In genomic region chr6:63663882-63664281, GRCh38 we compare ENCODE assay signal across 24 cellular contexts. TPM values are rescaled to one million over a fixed set of nuclear protein-coding genes. Genes with fewer than 3 reads are reported as not detected.
DNase-seq lines count a peak whose midpoint lies in the region; FAIRE-seq and TF ChIP-seq lines count a peak whose summit lies in the region.
"Had no signal": no experiment of that assay in that cellular context is flagged by ENCODE, and none has a peak within 500 bp of the region (broad histone marks: within the 10 kb centered on the region; RNA-seq: fewer than 3 reads in every experiment).

No MANE protein-coding gene starts in this region.

- H3K4me1 ChIP-seq in astrocyte (ENCODE audit: insufficient read depth, low read length) (peaks cover 10% of the 10 kb centered on the region), subcutaneous abdominal adipose tissue (ENCODE audit: control insufficient read depth in 5 of 5, insufficient read depth in 5 of 5, low read length in 5 of 5) (peaks cover 0 to 16% (median 12%) of the 10 kb centered on the region in 5 donors)
- H3K4me1 ChIP-seq: prostate gland had no signal

- H3K4me3 ChIP-seq in astrocyte (ENCODE audit: insufficient read depth, low read depth, low read length) (no peak overlapping the region), subcutaneous abdominal adipose tissue (ENCODE audit: low read depth in 1 of 5, low read length in 5 of 5) (no peak overlapping the region)
- H3K4me3 ChIP-seq: left ventricle myocardium inferior, neural progenitor cell, prostate gland, upper lobe of left lung had no signal

- H3K4me1 Mint-ChIP-seq in activated naive CD4-positive, alpha-beta T cell treated with anti-CD3 and anti-CD28 coated beads, Interleukin-2, amount 50 U/mL, for 24 hours, result peaks cover 85% of the 10 kb centered on the region
- H3K4me1 Mint-ChIP-seq in activated naive CD4-positive, alpha-beta T cell treated with anti-CD3 and anti-CD28 coated beads for 36 hours (ENCODE audit: low read depth), result peaks cover 61% of the 10 kb centered on the region
- H3K4me1 Mint-ChIP-seq in astrocyte (ENCODE audit: low read depth, unreplicated experiment) (peaks cover 16% of the 10 kb centered on the region), mesothelial cell of epicardium (peaks cover 30% of the 10 kb centered on the region)

- H3K27me3 ChIP-seq in astrocyte (ENCODE audit: insufficient read depth, low read length) (no peaks in the 10 kb centered on the region), subcutaneous abdominal adipose tissue (ENCODE audit: control insufficient read depth in 5 of 5, insufficient read depth in 4 of 5, low read length in 5 of 5) (no peaks in the 10 kb centered on the region)
- H3K27me3 ChIP-seq: neural progenitor cell, upper lobe of left lung had no signal

- peak overlapping the region; percentile 26 for H3K4me2 ChIP-seq in astrocyte (ENCODE audit: low read length)
- H3K4me2 ChIP-seq: neural progenitor cell had no signal

- CTCF ChIA-PET in activated naive CD4-positive, alpha-beta T cell treated with anti-CD3 and anti-CD28 coated beads for 36 hours (lab: Charles Lee), result interaction anchor here (0.7 to 1.0 kb wide), 2 partner anchors 15 to 66 kb away, joined by 3 read pairs; no protein-coding TSS in a partner anchor

- H3K27me3 Mint-ChIP-seq in activated naive CD4-positive, alpha-beta T cell treated with anti-CD3 and anti-CD28 coated beads, Interleukin-2, amount 50 U/mL, for 24 hours, result no peaks in the 10 kb centered on the region
- no peaks in the 10 kb centered on the region for H3K27me3 Mint-ChIP-seq in activated naive CD4-positive, alpha-beta T cell treated with anti-CD3 and anti-CD28 coated beads for 36 hours (ENCODE audit: low read depth)
- H3K27me3 Mint-ChIP-seq in astrocyte (ENCODE audit: low read depth, unreplicated experiment) (no peaks in the 10 kb centered on the region), mesothelial cell of epicardium (ENCODE audit: low read depth) (no peaks in the 10 kb centered on the region)
- H3K27me3 Mint-ChIP-seq: activated naive CD8-positive, alpha-beta T cell treated with anti-CD3 and anti-CD28 coated beads, Interleukin-2, amount 10 ng/mL, durations not matched to agents 7 days and 5 days had no signal

- H3K36me3 ChIP-seq in astrocyte (ENCODE audit: insufficient read depth, low read length) (no peaks in the 10 kb centered on the region), subcutaneous abdominal adipose tissue (ENCODE audit: control insufficient read depth in 5 of 5, insufficient read depth in 5 of 5, low read length in 5 of 5) (no peaks in the 10 kb centered on the region)
- H3K36me3 ChIP-seq: left ventricle myocardium inferior, neural progenitor cell, prostate gland, upper lobe of left lung had no signal

- H3K79me2 ChIP-seq in astrocyte (ENCODE audit: insufficient read depth, low read length), result peaks cover 89% of the 10 kb centered on the region

- H3K9ac ChIP-seq in astrocyte (ENCODE audit: low read length) (no peak overlapping the region), subcutaneous abdominal adipose tissue (ENCODE audit: low read length in 5 of 5) (no peak overlapping the region)
- H3K9ac ChIP-seq: neural progenitor cell had no signal

- peaks cover 44% of the 10 kb centered on the region for H4K20me1 ChIP-seq in astrocyte (ENCODE audit: insufficient read depth, low read length)

- H2AFZ ChIP-seq in astrocyte (ENCODE audit: low read depth, low read length), result no peak overlapping the region
- H2AFZ ChIP-seq: neural progenitor cell had no signal

- H3K27ac ChIP-seq in astrocyte (ENCODE audit: low read depth, low read length) (peak overlapping the region; percentile 60), subcutaneous abdominal adipose tissue (ENCODE audit: low read depth, low read length) (peak overlapping the region; percentile 76)
- H3K27ac ChIP-seq: left ventricle myocardium inferior, neural progenitor cell, prostate gland, upper lobe of left lung had no signal

- no peaks in the 10 kb centered on the region for H3K9me3 ChIP-seq in astrocyte (ENCODE audit: insufficient read depth, low read depth, low read length)
- no peaks in the 10 kb centered on the region for H3K9me3 ChIP-seq in subcutaneous abdominal adipose tissue (ENCODE audit: control insufficient read depth in 5 of 5, low read length in 5 of 5)
- H3K9me3 ChIP-seq: left ventricle myocardium inferior, prostate gland, upper lobe of left lung had no signal

- H3K36me3 Mint-ChIP-seq in activated naive CD4-positive, alpha-beta T cell treated with anti-CD3 and anti-CD28 coated beads, Interleukin-2, amount 50 U/mL, for 24 hours, result no peaks in the 10 kb centered on the region
- H3K36me3 Mint-ChIP-seq in activated naive CD4-positive, alpha-beta T cell treated with anti-CD3 and anti-CD28 coated beads for 36 hours (ENCODE audit: low read depth), result peaks cover 4% of the 10 kb centered on the region
- H3K36me3 Mint-ChIP-seq in astrocyte (ENCODE audit: low read depth, unreplicated experiment) (no peaks in the 10 kb centered on the region), mesothelial cell of epicardium (peaks cover 3% of the 10 kb centered on the region)

- no peak for DNase-seq in activated naive CD4-positive, alpha-beta T cell treated with anti-CD3 and anti-CD28 coated beads for 36 hours
- DNase-seq in astrocyte (ENCODE audit: low read depth) (no peak), mesothelial cell of epicardium (ENCODE audit: low spot score in 2 of 2, unreplicated experiment in 2 of 2) (no peak), cerebellar nuclear complex (lab: John Stamatoyannopoulos, UW) (no peak), ecto neural progenitor cell (ENCODE audit: low spot score) (no peak), GM20000 (ENCODE audit: low spot score) (no peak)
- DNase-seq: activated CD4-positive, alpha-beta T cell treated with anti-CD3 and anti-CD28 coated beads, Interleukin-2, amount 50 U/mL, for 48 hours; activated CD4-positive, CD25-positive, alpha-beta regulatory T cell; activated CD8-positive, alpha-beta memory T cell treated with anti-CD3 and anti-CD28 coated beads, Interleukin-2, amount 50 U/mL, for 4 hours; activated naive CD8-positive, alpha-beta T cell treated with anti-CD3 and anti-CD28 coated beads, Interleukin-2, amount 10 ng/mL, durations not matched to agents 7 days and 5 days; DMS53; effector CD8-positive, alpha-beta T cell; GDM1; left ventricle myocardium inferior; NCI-H1105; NCI-H2029; NCI-H2227 treated with DMSO at 0.1 percent for 48 hours; T-helper 9 cell; upper lobe of left lung had no signal

- no peak for FAIRE-seq in astrocyte (lab: Jason Lieb, UNC)

- intact Hi-C loops in activated naive CD4-positive, alpha-beta T cell treated with anti-CD3 and anti-CD28 coated beads for 36 hours (cut with micrococcal nuclease), result no loop called here

- TF ChIP-seq CTCF in astrocyte (IDR thresholded peaks at IDR 0.05; ENCODE audit: insufficient read depth, low read depth, low read length) (no peak), mesothelial cell of epicardium (IDR thresholded peaks at IDR 0.05; ENCODE audit: unreplicated experiment) (no peak), GM20000 (IDR thresholded peaks at IDR 0.05; ENCODE audit: extremely low read depth, missing control alignments) (no peak)

- H3K9me3 Mint-ChIP-seq in activated naive CD4-positive, alpha-beta T cell treated with anti-CD3 and anti-CD28 coated beads, Interleukin-2, amount 50 U/mL, for 24 hours, result no peaks in the 10 kb centered on the region
- H3K9me3 Mint-ChIP-seq in activated naive CD4-positive, alpha-beta T cell treated with anti-CD3 and anti-CD28 coated beads for 36 hours, result no peaks in the 10 kb centered on the region
- H3K9me3 Mint-ChIP-seq in astrocyte (ENCODE audit: unreplicated experiment), result no peaks in the 10 kb centered on the region
- H3K9me3 Mint-ChIP-seq in mesothelial cell of epicardium, result no peaks in the 10 kb centered on the region
- H3K9me3 Mint-ChIP-seq: activated naive CD8-positive, alpha-beta T cell treated with anti-CD3 and anti-CD28 coated beads, Interleukin-2, amount 10 ng/mL, durations not matched to agents 7 days and 5 days; activated T-helper 2 cell treated with anti-CD3 and anti-CD28 coated beads, Interferon-gamma antibody, Interleukin-2, Interleukin-4, amounts not matched to agents 10 μg/mL and 5 μg/mL and 100 μg/mL, durations not matched to agents 14 hours and 24 hours and 36 hours had no signal

- H3K27ac Mint-ChIP-seq in activated naive CD4-positive, alpha-beta T cell treated with anti-CD3 and anti-CD28 coated beads, Interleukin-2, amount 50 U/mL, for 24 hours, result no peak overlapping the region
- H3K27ac Mint-ChIP-seq in activated naive CD4-positive, alpha-beta T cell treated with anti-CD3 and anti-CD28 coated beads for 36 hours, result no peak overlapping the region
- H3K27ac Mint-ChIP-seq in astrocyte (ENCODE audit: unreplicated experiment) (peak overlapping the region; percentile 91), mesothelial cell of epicardium (peak overlapping the region; percentile 78)
- H3K27ac Mint-ChIP-seq: activated naive CD8-positive, alpha-beta T cell treated with anti-CD3 and anti-CD28 coated beads, Interleukin-2, amount 10 ng/mL, durations not matched to agents 7 days and 5 days; activated T-helper 2 cell treated with anti-CD3 and anti-CD28 coated beads, Interferon-gamma antibody, Interleukin-2, Interleukin-4, amounts not matched to agents 10 μg/mL and 5 μg/mL and 100 μg/mL, durations not matched to agents 14 hours and 24 hours and 36 hours; neural progenitor cell had no signal

- H3K4me3 Mint-ChIP-seq in activated naive CD4-positive, alpha-beta T cell treated with anti-CD3 and anti-CD28 coated beads, Interleukin-2, amount 50 U/mL, for 24 hours, result peak overlapping the region; percentile 41
- no peak overlapping the region for H3K4me3 Mint-ChIP-seq in activated naive CD4-positive, alpha-beta T cell treated with anti-CD3 and anti-CD28 coated beads for 36 hours
- H3K4me3 Mint-ChIP-seq in astrocyte (ENCODE audit: unreplicated experiment) (no peak overlapping the region), mesothelial cell of epicardium (no peak overlapping the region)
- H3K4me3 Mint-ChIP-seq: activated naive CD8-positive, alpha-beta T cell treated with anti-CD3 and anti-CD28 coated beads, Interleukin-2, amount 10 ng/mL, durations not matched to agents 7 days and 5 days; neural progenitor cell had no signal

RNA-seq across cellular contexts. Expression of gene PHF3, which starts 28.3 kb away (rescaled TPM):
- 10 to 100 TPM; 45.8 to 47.6 TPM for total RNA-seq in activated naive CD4-positive, alpha-beta T cell treated with anti-CD3 and anti-CD28 coated beads for 36 hours
- total RNA-seq in astrocyte (33.3 and 33.4 TPM in 2 replicates), mesothelial cell of epicardium (64.8 to 69.5 TPM (median 67.1 TPM) in 3 replicates)

Comparison
In these comparisons a context has a peak if more than half of its experiments do, and no peak if none do; other contexts are left out.
1. H3K27ac Mint-ChIP-seq: peak in astrocyte (single experiment) and mesothelial cell of epicardium (single experiment); none in activated naive CD4-positive, alpha-beta T cell treated with anti-CD3 and anti-CD28 coated beads, Interleukin-2, amount 50 U/mL, for 24 hours (single experiment) and activated naive CD4-positive, alpha-beta T cell treated with anti-CD3 and anti-CD28 coated beads for 36 hours (single experiment).